In genomic region chr6:4101298-4101697, GRCh38 we compare ENCODE assay signal across 38 cellular contexts. TPM values are rescaled to one million over a fixed set of nuclear protein-coding genes. Genes with fewer than 3 reads are reported as not detected.
"Had no signal": no experiment of that assay in that cellular context is flagged by ENCODE, and none has a peak within 500 bp of the region (broad histone marks: within the 10 kb centered on the region; RNA-seq: fewer than 3 reads in every experiment).

No MANE protein-coding gene starts in this region.

- H3K4me3 ChIP-seq: MG63 had no signal

- DNase-seq: Karpas-422, Kasumi-1, MG63, MM.1S, MV-4-11, NCI-H1048, NCI-H1092, NCI-H1092 treated with DMSO at 0.1 percent for 48 hours, NCI-H1105, NCI-H1105 treated with DMSO at 0.1 percent for 48 hours, NCI-H1417, NCI-H1417 treated with DMSO at 0.1 percent for 48 hours, NCI-H1436, NCI-H1436 treated with DMSO at 0.1 percent for 48 hours, NCI-H146, NCI-H1694, NCI-H1694 treated with DMSO at 0.1 percent for 48 hours, NCI-H187, NCI-H187 treated with DMSO at 0.1 percent for 48 hours, NCI-H1930, NCI-H2029, NCI-H2029 treated with DMSO at 0.1 percent for 48 hours, NCI-H2081, NCI-H2081 treated with DMSO at 0.1 percent for 48 hours, NCI-H2107, NCI-H2171, NCI-H2171 treated with DMSO at 0.1 percent for 48 hours, NCI-H2227 treated with DMSO at 0.1 percent for 48 hours, NCI-H226, NCI-H345, NCI-H446, NCI-H446 treated with DMSO at 0.1 percent for 48 hours, NCI-H510A had no signal

- H3K9me3 ChIP-seq: MG63 had no signal

- H3K36me3 ChIP-seq: MG63 had no signal

- H3K27ac ChIP-seq: KMS-11 had no signal

- H3K27me3 ChIP-seq: MG63 had no signal

RNA-seq across cellular contexts. Expression of gene FAM217A, which starts 22.4 kb away (rescaled TPM):
- total RNA-seq: LHCN-M2, M059J, MCF 10A, NCI-H460 had no signal
